Comparison of ENCODE assay signal across 10 cellular contexts in the genomic region with DNA sequence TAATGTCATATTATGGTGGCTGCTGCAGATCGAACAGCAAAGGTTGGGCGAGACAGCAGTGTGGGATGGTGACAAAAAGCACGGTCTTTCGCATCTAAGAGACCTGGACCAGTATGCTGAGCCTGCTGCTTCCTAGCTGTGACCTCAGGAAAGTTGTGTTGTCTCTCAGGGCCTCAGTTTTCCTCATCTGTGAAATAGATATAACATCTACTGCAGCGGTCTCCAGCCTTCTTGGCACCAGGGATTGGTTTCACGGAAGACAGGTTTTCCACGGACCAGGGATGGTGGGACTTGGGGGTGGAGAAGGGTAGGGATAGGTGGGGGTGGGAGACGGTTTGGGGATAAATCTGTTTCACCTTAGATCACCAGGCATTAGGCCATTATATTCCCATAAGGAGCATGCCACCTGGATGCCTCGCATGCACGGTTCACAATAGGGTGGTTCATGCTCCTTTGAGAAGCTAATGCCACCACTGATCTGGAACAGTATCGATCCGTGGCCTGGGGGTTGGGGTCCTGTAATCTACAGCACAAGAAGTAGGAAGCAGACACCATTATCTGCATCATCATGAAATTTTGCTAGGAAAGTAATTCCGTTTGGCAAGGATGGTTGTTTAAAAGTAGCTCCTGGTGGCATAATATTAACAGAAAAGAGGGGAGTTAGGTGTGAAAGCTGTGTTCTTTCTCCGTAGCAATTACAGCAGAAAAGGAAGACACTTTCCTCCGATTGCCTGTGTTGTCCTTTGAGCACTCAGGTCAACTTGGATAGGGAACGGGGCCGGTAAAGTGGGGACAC. TPM values are rescaled to one million over a fixed set of nuclear protein-coding genes. Genes with fewer than 3 reads are reported as not detected.
A peak's percentile ranks its signal among the peaks of the same experiment; 100 is the strongest.
DNase-seq lines count a peak whose midpoint lies in the region; ATAC-seq, FAIRE-seq and TF ChIP-seq lines count a peak whose summit lies in the region.
"Had no signal": no experiment of that assay in that cellular context is flagged by ENCODE, and none has a peak within 500 bp of the region (broad histone marks: within the 10 kb centered on the region; RNA-seq: fewer than 3 reads in every experiment).

No MANE protein-coding gene starts in this region.

- H3K27ac ChIP-seq in sigmoid colon: peak overlapping the region; percentile 98 to 100 (median 100)
- H3K27ac ChIP-seq: cardiac muscle cell had no signal

- TF ChIP-seq POLR2A in sigmoid colon (IDR thresholded peaks at IDR 0.05): no peak

- DNase-seq in HCEC 1CT (peak; percentile 12), fibroblast of gingiva (ENCODE audit: low read depth) (peak; percentile 77), sigmoid colon (no peak), NCI-H748 treated with DMSO at 0.1 percent for 48 hours (lab: John Stamatoyannopoulos, UW) (no peak), T1000 (lab: John Stamatoyannopoulos, UW) (no peak), frontal cortex (ENCODE audit: low spot score in 2 of 2) (no peak), NCI-H2171 treated with DMSO at 0.1 percent for 48 hours (lab: John Stamatoyannopoulos, UW) (no peak)

- intact Hi-C loops in sigmoid colon (cut with DNase I): no loop called here

- no peak for FAIRE-seq in frontal cortex (lab: Jason Lieb, UNC)

- no peaks in the 10 kb centered on the region for H3K27me3 Mint-ChIP-seq in activated T-helper 17 cell treated with anti-CD3 and anti-CD28 coated beads, Interleukin-2, amount 50 U/mL, for 72 hours

- H3K27me3 ChIP-seq in sigmoid colon: no peaks in the 10 kb centered on the region

- peak overlapping the region; percentile 98 for H3K4me3 Mint-ChIP-seq in activated T-helper 17 cell treated with anti-CD3 and anti-CD28 coated beads, Interleukin-2, amount 50 U/mL, for 72 hours
- H3K4me3 Mint-ChIP-seq: neural crest cell had no signal

- H3K9me3 Mint-ChIP-seq in activated T-helper 17 cell treated with anti-CD3 and anti-CD28 coated beads, Interleukin-2, amount 50 U/mL, for 72 hours: no peaks in the 10 kb centered on the region
- H3K9me3 Mint-ChIP-seq: neural crest cell had no signal

- no peaks in the 10 kb centered on the region for H3K9me3 ChIP-seq in sigmoid colon

- 96 to 97% methylated on average over 17 of the region's 17 CpGs for WGBS in sigmoid colon, 2 donors

- ATAC-seq in activated T-helper 17 cell treated with anti-CD3 and anti-CD28 coated beads, Interleukin-2, amount 50 U/mL, for 72 hours (replicated peaks): no peak

- TF ChIP-seq EP300 in sigmoid colon (IDR thresholded peaks at IDR 0.05): no peak

- H3K4me1 ChIP-seq in sigmoid colon: peaks cover 0 to 51% (median 47%) of the 10 kb centered on the region in 4 donors

- peaks cover 3 to 36% (median 9%) of the 10 kb centered on the region in 4 donors for H3K36me3 ChIP-seq in sigmoid colon

- peaks cover 50% of the 10 kb centered on the region for H3K36me3 Mint-ChIP-seq in activated T-helper 17 cell treated with anti-CD3 and anti-CD28 coated beads, Interleukin-2, amount 50 U/mL, for 72 hours (ENCODE audit: low read depth)

- H3K27ac Mint-ChIP-seq in activated T-helper 17 cell treated with anti-CD3 and anti-CD28 coated beads, Interleukin-2, amount 50 U/mL, for 72 hours: peak overlapping the region; percentile 15

- H3K4me3 ChIP-seq in sigmoid colon: no peak overlapping the region
- H3K4me3 ChIP-seq: cardiac muscle cell had no signal

- TF ChIP-seq CTCF in sigmoid colon (IDR thresholded peaks at IDR 0.05): no peak

- peaks cover 34% of the 10 kb centered on the region for H3K4me1 Mint-ChIP-seq in activated T-helper 17 cell treated with anti-CD3 and anti-CD28 coated beads, Interleukin-2, amount 50 U/mL, for 72 hours

RNA-seq across cellular contexts. Expression of gene KLF6, which starts 10.8 kb away (rescaled TPM):
- total RNA-seq in activated T-helper 17 cell treated with anti-CD3 and anti-CD28 coated beads, Interleukin-2, amount 50 U/mL, for 72 hours: 100 to 1,000 TPM; 163 to 201 TPM
- total RNA-seq in sigmoid colon (100 to 1,000 TPM in 2 of 4 donors, 10 to 100 TPM in 2; 50.3 to 116 (median 85.8) TPM), frontal cortex (67.3 TPM)
- 100 to 1,000 TPM in 1 of 3 donors, 10 to 100 TPM in 2; 73.3 to 137 (median 91.6) TPM for polyA plus RNA-seq in sigmoid colon

Comparison
In these comparisons a context has a peak if more than half of its experiments do, and no peak if none do; other contexts are left out.
1. DNase-seq: peak in HCEC 1CT (single experiment) and fibroblast of gingiva (single experiment); none in sigmoid colon (single experiment), NCI-H748 treated with DMSO at 0.1 percent for 48 hours (single experiment), T1000 (single experiment), frontal cortex (0 of 2) and NCI-H2171 treated with DMSO at 0.1 percent for 48 hours (single experiment).